ENCODE assay signal across 8 cellular contexts in genomic region chr19:23273022-23273593, GRCh38. TPM values are rescaled to one million over a fixed set of nuclear protein-coding genes. Genes with fewer than 3 reads are reported as not detected.
DNase-seq lines count a peak whose midpoint lies in the region; ATAC-seq, FAIRE-seq and TF ChIP-seq lines count a peak whose summit lies in the region.

No MANE protein-coding gene starts in this region.

- in situ Hi-C loops in astrocyte of the cerebellum (cut with HindIII; ENCODE audit: low sequenced_read_pairs) = no loop called here

- intact Hi-C loops in kidney (cut with DNase I) = no loop called here

- TF ChIP-seq CTCF in BJ (IDR thresholded peaks at IDR 0.05; ENCODE audit: insufficient read depth, low read depth, low read length) = no peak
- TF ChIP-seq CTCF in astrocyte of the cerebellum (IDR thresholded peaks at IDR 0.05; ENCODE audit: low read depth, low read length, missing control alignments) = no peak
- TF ChIP-seq CTCF in kidney (IDR thresholded peaks at IDR 0.05; ENCODE audit: borderline replicate concordance, extremely low read depth, insufficient read depth) = no peak

- DNase-seq in BJ (ENCODE audit: low read depth) (no peak), astrocyte of the cerebellum (ENCODE audit: low read depth) (no peak), kidney (no peak), D341Med (ENCODE audit: low spot score) (no peak), GM12892 (ENCODE audit: insufficient read length) (no peak)

- H3K36me3 ChIP-seq in BJ (ENCODE audit: control insufficient read depth, insufficient read depth, low read length) (peaks cover 2% of the 10 kb centered on the region), kidney (ENCODE audit: control insufficient read depth in 1 of 2, insufficient read depth in 2 of 2, low read length in 2 of 2) (peaks cover 0 to 7% of the 10 kb centered on the region in 2 donors), subcutaneous abdominal adipose tissue (ENCODE audit: control insufficient read depth in 5 of 5, insufficient read depth in 5 of 5, low read length in 5 of 5) (peaks cover 0 to 19% (median 5%) of the 10 kb centered on the region in 5 donors)

- FAIRE-seq in kidney (lab: Jason Lieb, UNC) (no peak), GM12892 (lab: Jason Lieb, UNC) (no peak)

- H3K9me3 ChIP-seq in kidney (ENCODE audit: control insufficient read depth in 1 of 2, low read length in 2 of 2) (no peaks in the 10 kb centered on the region), subcutaneous abdominal adipose tissue (ENCODE audit: control insufficient read depth in 5 of 5, low read length in 5 of 5) (no peaks in the 10 kb centered on the region)

- no peaks in the 10 kb centered on the region for H3K27me3 ChIP-seq in BJ (ENCODE audit: control insufficient read depth, insufficient read depth, low read length)
- no peaks in the 10 kb centered on the region for H3K27me3 ChIP-seq in subcutaneous abdominal adipose tissue (ENCODE audit: control insufficient read depth in 5 of 5, insufficient read depth in 4 of 5, low read length in 5 of 5)

- POLR2A ChIA-PET in BJ (lab: Charles Lee) = no interaction called here

- H3K4me3 ChIP-seq in BJ (ENCODE audit: low read depth, low read length) (peak overlapping the region; percentile 92), astrocyte of the cerebellum (ENCODE audit: low read depth, low read length) (peak overlapping the region; percentile 94), kidney (ENCODE audit: low read length in 2 of 2) (peak overlapping the region; percentile 94 to 99), subcutaneous abdominal adipose tissue (ENCODE audit: low read depth in 1 of 5, low read length in 5 of 5) (peak overlapping the region; percentile 86 to 96 (median 96))

- ATAC-seq in HG03442 (IDR thresholded peaks at IDR 0.05; ENCODE audit: unreplicated experiment) (peak; percentile 9), GM18867 (IDR thresholded peaks at IDR 0.05; ENCODE audit: unreplicated experiment) (no peak)

- no peak for TF ChIP-seq POLR2A in GM12892 (IDR thresholded peaks at IDR 0.05; ENCODE audit: low read depth, low read length)

- peak overlapping the region in 1 of 2 donors; percentile 89 for H3K9ac ChIP-seq in kidney (ENCODE audit: low read length in 2 of 2)
- H3K9ac ChIP-seq in subcutaneous abdominal adipose tissue (ENCODE audit: low read length in 5 of 5) = peak overlapping the region; percentile 86 to 99 (median 93)

- H3K4me1 ChIP-seq in kidney (ENCODE audit: control insufficient read depth in 1 of 2, insufficient read depth in 1 of 2, low read depth in 1 of 2, low read length in 2 of 2) (peaks cover 0 to 2% of the 10 kb centered on the region in 2 donors), subcutaneous abdominal adipose tissue (ENCODE audit: control insufficient read depth in 5 of 5, insufficient read depth in 5 of 5, low read length in 5 of 5) (peaks cover 0 to 15% (median 10%) of the 10 kb centered on the region in 5 donors)

- H3K27ac ChIP-seq in kidney (ENCODE audit: low read depth in 2 of 2, low read length in 2 of 2) (peak overlapping the region; percentile 86 to 90), subcutaneous abdominal adipose tissue (ENCODE audit: low read depth, low read length) (peak overlapping the region; percentile 84)

- CTCF ChIA-PET in BJ (lab: Yijun Ruan, JAX) = interaction anchor here (0.8 kb wide), 1 partner anchor 37 kb away, joined by 3 read pairs; no protein-coding TSS in a partner anchor

RNA-seq across cellular contexts. Expression of gene ZNF724, which starts 22.9 kb away (rescaled TPM):
- polyA plus RNA-seq in BJ (2011; rRNA removed) = 1.0 and 1.3 TPM in 2 replicates
- 4.0 and 7.2 TPM in 2 replicates for polyA minus RNA-seq in BJ (2011; rRNA and poly(A)+ RNA removed)
- total RNA-seq in kidney = 3.1 TPM
- polyA plus RNA-seq in kidney (ENCODE audit: insufficient read depth, low read depth, low replicate concordance) = not detected
- polyA plus RNA-seq in GM12892 (2012; ENCODE audit: missing spikeins) = 3.2 TPM
